23 cellular contexts compared by ENCODE assay signal in the genomic region with DNA sequence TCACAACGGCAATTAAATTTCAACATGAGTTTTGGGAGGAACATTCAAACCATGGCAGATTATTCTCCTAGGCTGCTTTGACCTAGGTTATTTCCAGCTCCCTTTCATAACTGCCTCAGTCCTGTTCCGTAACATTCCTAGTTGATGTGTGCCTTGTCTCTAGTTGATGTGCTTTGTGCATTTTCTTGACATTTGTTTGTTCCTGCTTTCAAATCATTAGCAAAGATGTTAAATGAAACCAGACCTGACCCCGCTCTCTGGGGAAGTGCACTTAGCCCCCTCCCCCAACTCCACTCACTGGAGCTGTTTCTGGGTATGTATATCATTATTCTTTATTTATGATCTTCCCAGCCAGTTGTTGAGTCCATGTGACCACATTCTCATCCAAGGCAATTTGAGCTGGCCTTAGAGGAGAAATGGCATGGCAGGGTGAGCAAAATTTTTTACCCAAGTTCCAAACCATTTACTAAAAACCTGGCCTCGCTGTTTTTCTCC.
DNase-seq lines count a peak whose midpoint lies in the region; ATAC-seq and TF ChIP-seq lines count a peak whose summit lies in the region.
"Had no signal": no experiment of that assay in that cellular context is flagged by ENCODE, and none has a peak within 500 bp of the region (broad histone marks: within the 10 kb centered on the region; RNA-seq: fewer than 3 reads in every experiment).

No MANE protein-coding gene starts in this region.

- no peak overlapping the region for H2AK5ac ChIP-seq in mesenchymal stem cell (ENCODE audit: low read length, severe bottlenecking)

- H3K9me3 Mint-ChIP-seq in brain, result peaks cover 0 to 16% (median 7%) of the 10 kb centered on the region in 5 experiments
- H3K9me3 Mint-ChIP-seq: effector memory CD8-positive, alpha-beta T cell; HFFc6; stimulated activated effector memory CD8-positive, alpha-beta T cell treated with anti-CD3 and anti-CD28 coated beads, Interleukin-12 subunit alpha, Interleukin-12 subunit beta, amount 100 ng/mL, for 72 hours had no signal

- H3K27ac ChIP-seq in mesenchymal stem cell (ENCODE audit: low read length, poor library complexity, severe bottlenecking) (no peak overlapping the region), dorsolateral prefrontal cortex (no peak overlapping the region)
- H3K27ac ChIP-seq: RWPE1, upper lobe of left lung, VCaP had no signal

- H3K4me2 ChIP-seq in mesenchymal stem cell (ENCODE audit: low read length, poor library complexity, severe bottlenecking), result no peak overlapping the region

- H2BK15ac ChIP-seq in mesenchymal stem cell (ENCODE audit: low read depth, poor library complexity, severe bottlenecking), result no peak overlapping the region

- H3K27me3 Mint-ChIP-seq in brain, result peaks cover 7% of the 10 kb centered on the region

- H4K8ac ChIP-seq in mesenchymal stem cell (ENCODE audit: low read length), result no peak overlapping the region

- no peak overlapping the region for H3K4ac ChIP-seq in mesenchymal stem cell (ENCODE audit: low read depth in 1 of 2, low read length in 2 of 2)

- intact Hi-C loops in dorsolateral prefrontal cortex (cut with DNase I), result no loop called here

- no peaks in the 10 kb centered on the region for H3K36me3 Mint-ChIP-seq in brain
- H3K36me3 Mint-ChIP-seq: stimulated activated effector memory CD8-positive, alpha-beta T cell treated with anti-CD3 and anti-CD28 coated beads, Interleukin-12 subunit alpha, Interleukin-12 subunit beta, amount 100 ng/mL, for 72 hours had no signal

- 14% methylated on average over 2 of the region's 4 CpGs for WGBS in mesenchymal stem cell

- no peaks in the 10 kb centered on the region for H3K79me1 ChIP-seq in mesenchymal stem cell (replicated peaks; ENCODE audit: low read length, poor library complexity, severe bottlenecking)

- no peak overlapping the region for H3K9ac ChIP-seq in mesenchymal stem cell (ENCODE audit: low read length)

- no peak overlapping the region for H3K14ac ChIP-seq in mesenchymal stem cell (ENCODE audit: low read length in 2 of 2)

- no peak overlapping the region for H2AFZ ChIP-seq in mesenchymal stem cell (ENCODE audit: low read depth, low read length)

- H2BK5ac ChIP-seq in mesenchymal stem cell (ENCODE audit: low read depth, low read length, poor library complexity, severe bottlenecking), result no peak overlapping the region

- no peak overlapping the region for H2BK120ac ChIP-seq in mesenchymal stem cell (ENCODE audit: low read depth, low read length)

- no peaks in the 10 kb centered on the region for H3K36me3 ChIP-seq in mesenchymal stem cell (ENCODE audit: control insufficient read depth in 1 of 2, insufficient read depth in 2 of 2, low read depth in 1 of 2, low read length in 2 of 2)
- H3K36me3 ChIP-seq: upper lobe of left lung had no signal

- H3K4me3 Mint-ChIP-seq in brain, result peak overlapping the region in 1 of 5 experiments; percentile 37
- H3K4me3 Mint-ChIP-seq: activated CD8-positive, alpha-beta T cell treated with anti-CD3 and anti-CD28 coated beads, Interleukin-2, amount 10 ng/mL, durations not matched to agents 7 days and 5 days; CD8-positive, alpha-beta memory T cell; effector memory CD8-positive, alpha-beta T cell; HFFc6; stimulated activated effector memory CD8-positive, alpha-beta T cell treated with anti-CD3 and anti-CD28 coated beads, Interleukin-12 subunit alpha, Interleukin-12 subunit beta, amount 100 ng/mL, for 72 hours had no signal

- peaks cover 38% of the 10 kb centered on the region for H3K4me1 Mint-ChIP-seq in brain

- TF ChIP-seq CTCF in brain (conservative IDR thresholded peaks at IDR 0.05) (no peak), dorsolateral prefrontal cortex (IDR thresholded peaks at IDR 0.05 in 54 of 56, conservative IDR thresholded peaks at IDR 0.05 in 2 of 56; ENCODE audit: low read depth in 1 of 56, partially characterized antibody in 56 of 56) (no peak)

- peak overlapping the region in 3 of 5 experiments; percentile 17 to 86 (median 52) for H3K27ac Mint-ChIP-seq in brain
- H3K27ac Mint-ChIP-seq: activated CD8-positive, alpha-beta T cell treated with anti-CD3 and anti-CD28 coated beads, Interleukin-2, amount 10 ng/mL, durations not matched to agents 7 days and 5 days; effector memory CD8-positive, alpha-beta T cell; HFFc6; stimulated activated effector memory CD8-positive, alpha-beta T cell treated with anti-CD3 and anti-CD28 coated beads, Interleukin-12 subunit alpha, Interleukin-12 subunit beta, amount 100 ng/mL, for 72 hours had no signal

- H3K18ac ChIP-seq in mesenchymal stem cell (ENCODE audit: low read depth in 1 of 2, low read length in 2 of 2), result no peak overlapping the region

- DNase-seq in AG08395 (ENCODE audit: low spot score) (peak; percentile 16), NCI-H187 (lab: John Stamatoyannopoulos, UW) (peak; percentile 25 to 39), mesenchymal stem cell (peak; percentile 57), NOMO-1 treated with DMSO at 0.1 percent for 48 hours (lab: John Stamatoyannopoulos, UW; ENCODE audit: unreplicated experiment) (no peak), SHP77 (lab: John Stamatoyannopoulos, UW) (no peak), dorsolateral prefrontal cortex (no peak)
- DNase-seq: ACHN; activated CD8-positive, alpha-beta T cell treated with anti-CD3 and anti-CD28 coated beads, Interleukin-2, amount 10 ng/mL, durations not matched to agents 7 days and 5 days; activated naive CD4-positive, alpha-beta T cell treated with anti-CD3 and anti-CD28 coated beads, Interleukin-2, amount 50 U/mL, for 16 hours; activated T-cell treated with anti-CD3 and anti-CD28 coated beads, Interleukin-2, amount 50 U/mL, for 48 hours; CD8-positive, alpha-beta memory T cell; effector memory CD8-positive, alpha-beta T cell; foreskin melanocyte; HFFc6; KBM-7; left cardiac atrium; NCI-H2227 treated with DMSO at 0.1 percent for 48 hours; upper lobe of left lung had no signal

- H3K4me1 ChIP-seq in mesenchymal stem cell (ENCODE audit: control insufficient read depth, insufficient read depth, low read depth, low read length), result no peaks in the 10 kb centered on the region
- H3K4me1 ChIP-seq: upper lobe of left lung had no signal

- no peak overlapping the region for H3K23ac ChIP-seq in mesenchymal stem cell (ENCODE audit: low read length in 2 of 2)

- no peak overlapping the region for H4K91ac ChIP-seq in mesenchymal stem cell (ENCODE audit: low read length)

- no peak overlapping the region for H2BK12ac ChIP-seq in mesenchymal stem cell (ENCODE audit: low read length in 2 of 2)

- no peak for ATAC-seq in GM19328 (IDR thresholded peaks at IDR 0.05; ENCODE audit: unreplicated experiment)
- ATAC-seq: activated CD8-positive, alpha-beta T cell treated with anti-CD3 and anti-CD28 coated beads, Interleukin-2, amount 10 ng/mL, durations not matched to agents 7 days and 5 days; effector memory CD8-positive, alpha-beta T cell; left cardiac atrium; stimulated activated effector memory CD8-positive, alpha-beta T cell treated with anti-CD3 and anti-CD28 coated beads, Interleukin-12 subunit alpha, Interleukin-12 subunit beta, amount 100 ng/mL, for 72 hours had no signal

- H3K4me3 ChIP-seq in mesenchymal stem cell (ENCODE audit: insufficient read depth in 1 of 2, low read depth in 1 of 2, low read length in 2 of 2) (peak overlapping the region in 1 of 2 experiments; percentile 11), dorsolateral prefrontal cortex (no peak overlapping the region)
- H3K4me3 ChIP-seq: upper lobe of left lung had no signal

- H3K27me3 ChIP-seq in mesenchymal stem cell (ENCODE audit: control insufficient read depth in 1 of 2, insufficient read depth in 1 of 2, low read length in 2 of 2) (no peaks in the 10 kb centered on the region), dorsolateral prefrontal cortex (no peaks in the 10 kb centered on the region)
- H3K27me3 ChIP-seq: upper lobe of left lung had no signal

- no peaks in the 10 kb centered on the region for H3K9me3 ChIP-seq in mesenchymal stem cell (ENCODE audit: control insufficient read depth, low read length)
- H3K9me3 ChIP-seq: upper lobe of left lung had no signal

Comparison
In these comparisons a context has a peak if more than half of its experiments do, and no peak if none do; other contexts are left out.
1. DNase-seq: peak in AG08395 (single experiment), NCI-H187 (2 of 2) and mesenchymal stem cell (single experiment); none in NOMO-1 treated with DMSO at 0.1 percent for 48 hours (single experiment), SHP77 (0 of 2) and dorsolateral prefrontal cortex (0 of 10).